Comparison of ENCODE assay signal across 10 cellular contexts in the genomic region with DNA sequence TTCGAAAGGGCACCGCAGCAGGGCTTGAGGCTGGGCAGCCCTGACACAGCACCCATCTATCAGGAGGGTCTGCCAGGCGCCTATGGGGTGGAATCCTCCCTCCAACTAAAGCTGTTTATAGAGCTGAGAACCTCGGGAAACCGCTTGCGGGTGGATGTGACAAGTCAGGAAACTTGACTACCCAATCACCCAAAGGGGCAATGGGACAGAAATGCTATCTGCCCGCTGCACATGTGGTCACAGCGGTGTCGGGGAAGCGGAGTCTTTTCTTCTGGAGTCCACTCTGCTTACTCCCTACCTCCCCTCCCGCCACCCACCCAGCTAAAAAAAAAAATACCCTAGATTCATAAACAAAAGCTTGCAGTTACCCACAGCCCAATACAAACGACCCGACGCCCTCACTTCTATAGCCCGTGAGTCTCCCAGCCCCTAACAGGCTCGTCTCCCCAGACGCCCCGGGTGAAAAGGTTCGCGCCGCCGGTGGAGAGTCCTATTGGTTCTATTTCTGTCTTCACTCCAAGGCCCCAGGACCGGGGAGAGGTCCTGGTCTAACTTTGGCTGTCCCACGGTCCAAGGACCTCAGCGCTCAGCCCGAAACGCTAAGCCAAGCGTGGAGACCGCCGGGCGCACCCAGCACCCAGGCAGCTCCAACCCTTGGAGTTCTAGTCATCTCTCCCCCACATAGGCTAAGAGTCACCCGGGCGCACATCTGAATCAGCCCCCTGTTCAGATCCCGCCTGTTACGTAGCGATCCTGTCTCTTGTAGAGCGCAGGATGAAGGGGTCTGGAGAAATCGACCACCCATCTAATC. TPM values are rescaled to one million over a fixed set of nuclear protein-coding genes. Genes with fewer than 3 reads are reported as not detected.
DNase-seq lines count a peak whose midpoint lies in the region; ATAC-seq, FAIRE-seq and TF ChIP-seq lines count a peak whose summit lies in the region.
"Had no signal": no experiment of that assay in that cellular context is flagged by ENCODE, and none has a peak within 500 bp of the region (broad histone marks: within the 10 kb centered on the region; RNA-seq: fewer than 3 reads in every experiment).

No MANE protein-coding gene starts in this region.

- TF ChIP-seq CTCF in brain (conservative IDR thresholded peaks at IDR 0.05) (no peak), sigmoid colon (IDR thresholded peaks at IDR 0.05) (no peak)

- H3K4me1 ChIP-seq in ES-I3 (ENCODE audit: insufficient read depth, low read length), result 0 out of 2 replicates have a peak, but pooled peaks cover 12% of the 10 kb centered on the region
- peaks cover 4% of the 10 kb centered on the region; the same call in 1 of the 2 replicates for H3K4me1 ChIP-seq in iPS-20b (ENCODE audit: insufficient read depth, low read length)
- H3K4me1 ChIP-seq in sigmoid colon, result peaks cover 0 to 18% (median 9%) of the 10 kb centered on the region in 4 donors

- DNase-seq in sigmoid colon (no peak), frontal cortex (ENCODE audit: low spot score in 2 of 2) (no peak)
- DNase-seq in activated CD4-positive, alpha-beta T cell treated with anti-CD3 and anti-CD28 coated beads, Interleukin-2, amount 50 U/mL, for 1 hour, result no peak
- no peak for DNase-seq in activated naive CD8-positive, alpha-beta T cell treated with anti-CD3 and anti-CD28 coated beads, Interleukin-2, amount 50 U/mL, for 24 hours
- DNase-seq: DND-41, NCI-H524 treated with DMSO at 0.1 percent for 48 hours had no signal

- peaks cover 7% of the 10 kb centered on the region for H3K4me1 Mint-ChIP-seq in brain
- H3K4me1 Mint-ChIP-seq in activated naive CD8-positive, alpha-beta T cell treated with anti-CD3 and anti-CD28 coated beads, Interleukin-2, amount 50 U/mL, for 24 hours, result no peaks in the 10 kb centered on the region

- 7 to 20% methylated on average over 38 of the region's 38 CpGs for WGBS in sigmoid colon, 2 donors

- H3K4me3 ChIP-seq in iPS-20b (ENCODE audit: low read length) (peak overlapping the region; percentile 87), sigmoid colon (peak overlapping the region; percentile 61 to 84 (median 75))

- H3K36me3 ChIP-seq in ES-I3 (ENCODE audit: insufficient read depth, low read length) (no peaks in the 10 kb centered on the region; the same call in 1 of the 2 replicates), iPS-20b (ENCODE audit: insufficient read depth, low read depth, low read length) (no peaks in the 10 kb centered on the region), sigmoid colon (no peaks in the 10 kb centered on the region)

- peak overlapping the region; percentile 81 to 91 (median 86) for H3K4me3 Mint-ChIP-seq in brain
- no peak overlapping the region for H3K4me3 Mint-ChIP-seq in activated naive CD8-positive, alpha-beta T cell treated with anti-CD3 and anti-CD28 coated beads, Interleukin-2, amount 50 U/mL, for 24 hours

- H3K9ac ChIP-seq in ES-I3 (ENCODE audit: low read depth, low read length), result peak overlapping the region; percentile 82
- 0 out of 2 replicates have a peak overlapping the region, but pooled peaks have one; percentile 16 for H3K9ac ChIP-seq in iPS-20b (ENCODE audit: low read depth, low read length)

- TF ChIP-seq POLR2A in sigmoid colon (IDR thresholded peaks at IDR 0.05), result no peak

- no peak for TF ChIP-seq EP300 in sigmoid colon (IDR thresholded peaks at IDR 0.05)

- H3K36me3 Mint-ChIP-seq in brain, result no peaks in the 10 kb centered on the region
- no peaks in the 10 kb centered on the region for H3K36me3 Mint-ChIP-seq in activated naive CD8-positive, alpha-beta T cell treated with anti-CD3 and anti-CD28 coated beads, Interleukin-2, amount 50 U/mL, for 24 hours (ENCODE audit: low read depth)

- H3K9me3 Mint-ChIP-seq in brain, result peaks cover 3 to 12% (median 8%) of the 10 kb centered on the region in 5 experiments
- H3K9me3 Mint-ChIP-seq in activated naive CD8-positive, alpha-beta T cell treated with anti-CD3 and anti-CD28 coated beads, Interleukin-2, amount 50 U/mL, for 24 hours, result peaks cover 7% of the 10 kb centered on the region

- peaks cover 55% of the 10 kb centered on the region for H3K27me3 ChIP-seq in iPS-20b (ENCODE audit: insufficient read depth, low read length)
- H3K27me3 ChIP-seq in sigmoid colon, result no peaks in the 10 kb centered on the region

- H3K27ac ChIP-seq in iPS-20b (ENCODE audit: low read length) (no peak overlapping the region), sigmoid colon (peak overlapping the region; percentile 89 to 91 (median 90))

- intact Hi-C loops in sigmoid colon (cut with DNase I), result loop anchor here (10.0 kb wide), 1 partner anchor 458 kb away; the partner anchor contains the start of gene PGR

- FAIRE-seq in frontal cortex (lab: Jason Lieb, UNC), result no peak

- peak overlapping the region in 1 of 5 experiments; percentile 37 for H3K27ac Mint-ChIP-seq in brain
- no peak overlapping the region for H3K27ac Mint-ChIP-seq in activated naive CD8-positive, alpha-beta T cell treated with anti-CD3 and anti-CD28 coated beads, Interleukin-2, amount 50 U/mL, for 24 hours

- ATAC-seq in GM18502 (IDR thresholded peaks at IDR 0.05; ENCODE audit: poor library complexity, unreplicated experiment), result no peak
- ATAC-seq in activated naive CD8-positive, alpha-beta T cell treated with anti-CD3 and anti-CD28 coated beads, Interleukin-2, amount 50 U/mL, for 24 hours, result no peak

- H3K27me3 Mint-ChIP-seq in brain, result peaks cover 62% of the 10 kb centered on the region
- peaks cover 31% of the 10 kb centered on the region for H3K27me3 Mint-ChIP-seq in activated naive CD8-positive, alpha-beta T cell treated with anti-CD3 and anti-CD28 coated beads, Interleukin-2, amount 50 U/mL, for 24 hours

- H3K9me3 ChIP-seq in ES-I3 (ENCODE audit: control insufficient read depth, insufficient read depth, low read length), result no peaks in the 10 kb centered on the region; the same call in 1 of the 2 replicates
- no peaks in the 10 kb centered on the region; the same call in 1 of the 2 replicates for H3K9me3 ChIP-seq in iPS-20b (ENCODE audit: insufficient read depth, low read depth, low read length)
- H3K9me3 ChIP-seq in sigmoid colon, result no peaks in the 10 kb centered on the region

RNA-seq across cellular contexts. Expression of gene TRPC6, which starts 1.4 kb away (rescaled TPM):
- polyA plus RNA-seq in brain (ENCODE audit: insufficient read depth, low read depth, low replicate concordance), result 0.39 TPM
- total RNA-seq in sigmoid colon, result 10 to 100 TPM in 2 of 4 donors, 1 to 10 TPM in 2; 3.6 to 14.3 (median 9.7) TPM
- polyA plus RNA-seq in sigmoid colon, result under 1 TPM; 0.23 to 0.60 (median 0.55) TPM
- total RNA-seq in frontal cortex, result 5.7 TPM
